Comparison of ENCODE assay signal across 26 cellular contexts in the genomic region with DNA sequence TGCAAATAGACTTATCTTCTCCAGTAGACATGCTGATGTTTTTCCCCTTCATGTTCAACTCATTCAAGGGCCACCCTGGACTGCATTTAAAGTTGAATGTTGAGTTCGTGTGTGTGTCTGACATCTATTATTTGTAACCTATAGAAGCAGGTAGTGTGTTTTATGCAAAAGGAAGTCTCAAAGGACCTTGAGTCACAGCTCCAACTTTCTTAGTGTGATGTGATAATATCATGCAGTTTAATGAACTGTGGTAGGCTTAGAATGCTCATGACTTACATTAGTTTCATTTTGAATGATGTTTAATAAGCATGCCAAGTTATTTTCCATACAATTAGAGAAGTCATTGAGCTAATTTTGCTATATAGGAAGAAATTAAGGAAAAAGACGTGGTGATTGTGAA.
DNase-seq lines count a peak whose midpoint lies in the region; ATAC-seq and TF ChIP-seq lines count a peak whose summit lies in the region.
"Had no signal": no experiment of that assay in that cellular context is flagged by ENCODE, and none has a peak within 500 bp of the region (broad histone marks: within the 10 kb centered on the region; RNA-seq: fewer than 3 reads in every experiment).

No MANE protein-coding gene starts in this region.

- no peak for DNase-seq in CD4-positive, alpha-beta T cell
- DNase-seq in epithelial cell of prostate (ENCODE audit: low read depth, low spot score) (no peak), DMS53 (lab: John Stamatoyannopoulos, UW) (no peak), RKO (ENCODE audit: low spot score) (no peak)
- DNase-seq: activated CD4-positive, alpha-beta T cell treated with anti-CD3 and anti-CD28 coated beads, Interleukin-2, amount 10 ng/mL, durations not matched to agents 7 days and 5 days; activated gamma-delta T cell treated with Interleukin-2 at 50 U/mL for 16 hours; activated naive CD8-positive, alpha-beta T cell treated with anti-CD3 and anti-CD28 coated beads, Interleukin-2, amount 50 U/mL, for 24 hours; activated T-cell treated with anti-CD3 and anti-CD28 coated beads, Interleukin-2, amount 50 U/mL, for 4 hours; CD8-positive, alpha-beta memory T cell; HCEC 1CT; hippocampal formation; left cardiac atrium; NCI-H1048; NCI-H1694; NCI-H748 treated with DMSO at 0.1 percent for 48 hours; T1000; transverse colon had no signal

- ATAC-seq in CD4-positive, alpha-beta T cell (ENCODE audit: poor library complexity), result no peak
- ATAC-seq in GM19043 (IDR thresholded peaks at IDR 0.05; ENCODE audit: low read depth, unreplicated experiment) (peak; percentile 39), HG03442 (IDR thresholded peaks at IDR 0.05; ENCODE audit: unreplicated experiment) (peak; percentile 48), GM18498 (IDR thresholded peaks at IDR 0.05; ENCODE audit: unreplicated experiment) (no peak), GM21515 (IDR thresholded peaks at IDR 0.05; ENCODE audit: unreplicated experiment) (no peak)
- ATAC-seq: activated naive CD8-positive, alpha-beta T cell treated with anti-CD3 and anti-CD28 coated beads, Interleukin-2, amount 50 U/mL, for 24 hours; activated T-cell treated with anti-CD3 and anti-CD28 coated beads, Interleukin-2, amount 50 U/mL, for 4 hours; left cardiac atrium; natural killer cell treated with Interleukin-12 subunit alpha and Interleukin-12 subunit beta and Interleukin-15 and Interleukin-18, amount 100 ng/mL, for 72 hours; stimulated activated effector memory CD8-positive, alpha-beta T cell treated with anti-CD3 and anti-CD28 coated beads, Interleukin-12 subunit alpha, Interleukin-12 subunit beta, amount 100 ng/mL, for 72 hours had no signal

- no peak for TF ChIP-seq CTCF in CD4-positive, alpha-beta T cell (IDR thresholded peaks at IDR 0.05)

- POLR2A ChIA-PET in CD4-positive, alpha-beta T cell (lab: Charles Lee), result interaction anchor here (0.6 to 1.2 kb wide), 5 partner anchors 14 to 173 kb away, joined by 3 read pairs; no protein-coding TSS in a partner anchor

- no peaks in the 10 kb centered on the region for H3K27me3 Mint-ChIP-seq in CD4-positive, alpha-beta T cell
- H3K27me3 Mint-ChIP-seq: activated CD4-positive, alpha-beta T cell treated with anti-CD3 and anti-CD28 coated beads, Interleukin-2, amount 10 ng/mL, durations not matched to agents 7 days and 5 days; activated naive CD8-positive, alpha-beta T cell treated with anti-CD3 and anti-CD28 coated beads, Interleukin-2, amount 50 U/mL, for 24 hours; B cell; IgD-negative memory B cell; natural killer cell treated with Interleukin-12 subunit alpha and Interleukin-12 subunit beta and Interleukin-15 and Interleukin-18, amount 100 ng/mL, for 72 hours had no signal

- no peak overlapping the region for H3K4me3 Mint-ChIP-seq in CD4-positive, alpha-beta T cell
- H3K4me3 Mint-ChIP-seq: activated CD4-positive, alpha-beta T cell treated with anti-CD3 and anti-CD28 coated beads, Interleukin-2, amount 10 ng/mL, durations not matched to agents 7 days and 5 days; activated naive CD8-positive, alpha-beta T cell treated with anti-CD3 and anti-CD28 coated beads, Interleukin-2, amount 50 U/mL, for 24 hours; activated T-cell treated with anti-CD3 and anti-CD28 coated beads, Interleukin-2, amount 50 U/mL, for 4 hours; B cell; CD8-positive, alpha-beta memory T cell; natural killer cell treated with Interleukin-12 subunit alpha and Interleukin-12 subunit beta and Interleukin-15 and Interleukin-18, amount 100 ng/mL, for 72 hours; stimulated activated effector memory CD8-positive, alpha-beta T cell treated with anti-CD3 and anti-CD28 coated beads, Interleukin-12 subunit alpha, Interleukin-12 subunit beta, amount 100 ng/mL, for 72 hours had no signal

- peak overlapping the region; percentile 16 for H3K27ac Mint-ChIP-seq in CD4-positive, alpha-beta T cell
- H3K27ac Mint-ChIP-seq: activated CD4-positive, alpha-beta T cell treated with anti-CD3 and anti-CD28 coated beads, Interleukin-2, amount 10 ng/mL, durations not matched to agents 7 days and 5 days; B cell; CD8-positive, alpha-beta memory T cell; IgD-negative memory B cell; natural killer cell treated with Interleukin-12 subunit alpha and Interleukin-12 subunit beta and Interleukin-15 and Interleukin-18, amount 100 ng/mL, for 72 hours; stimulated activated effector memory CD8-positive, alpha-beta T cell treated with anti-CD3 and anti-CD28 coated beads, Interleukin-12 subunit alpha, Interleukin-12 subunit beta, amount 100 ng/mL, for 72 hours had no signal

- H3K36me3 Mint-ChIP-seq in CD4-positive, alpha-beta T cell (ENCODE audit: low read depth), result no peaks in the 10 kb centered on the region
- H3K36me3 Mint-ChIP-seq: CD8-positive, alpha-beta memory T cell; natural killer cell treated with Interleukin-12 subunit alpha and Interleukin-12 subunit beta and Interleukin-15 and Interleukin-18, amount 100 ng/mL, for 72 hours; stimulated activated effector memory CD8-positive, alpha-beta T cell treated with anti-CD3 and anti-CD28 coated beads, Interleukin-12 subunit alpha, Interleukin-12 subunit beta, amount 100 ng/mL, for 72 hours had no signal

- H3K27ac ChIP-seq in CD4-positive, alpha-beta T cell (ENCODE audit: low read depth, low read length), result no peak overlapping the region
- H3K27ac ChIP-seq in epithelial cell of prostate, result peak overlapping the region; percentile 75
- H3K27ac ChIP-seq: SJSA1, transverse colon had no signal

- H3K4me1 Mint-ChIP-seq in CD4-positive, alpha-beta T cell (ENCODE audit: low read depth), result peaks cover 53% of the 10 kb centered on the region

- CTCF ChIA-PET in CD4-positive, alpha-beta T cell (lab: Charles Lee), result no interaction called here

- no peaks in the 10 kb centered on the region for H3K9me3 ChIP-seq in CD4-positive, alpha-beta T cell (ENCODE audit: control insufficient read depth, low read length)
- H3K9me3 ChIP-seq: SJSA1, transverse colon had no signal

- intact Hi-C loops in CD4-positive, alpha-beta T cell (cut with DNase I, micrococcal nuclease), result no loop called here

- no peaks in the 10 kb centered on the region for H3K9me3 Mint-ChIP-seq in CD4-positive, alpha-beta T cell
- H3K9me3 Mint-ChIP-seq: activated naive CD8-positive, alpha-beta T cell treated with anti-CD3 and anti-CD28 coated beads, Interleukin-2, amount 50 U/mL, for 24 hours; activated T-cell treated with anti-CD3 and anti-CD28 coated beads, Interleukin-2, amount 50 U/mL, for 4 hours; CD8-positive, alpha-beta memory T cell; IgD-negative memory B cell; stimulated activated effector memory CD8-positive, alpha-beta T cell treated with anti-CD3 and anti-CD28 coated beads, Interleukin-12 subunit alpha, Interleukin-12 subunit beta, amount 100 ng/mL, for 72 hours had no signal

- H3K27me3 ChIP-seq in CD4-positive, alpha-beta T cell (ENCODE audit: control insufficient read depth, insufficient read depth, low read length), result no peaks in the 10 kb centered on the region
- H3K27me3 ChIP-seq: SJSA1, transverse colon had no signal

Comparison
In these comparisons a context has a peak if more than half of its experiments do, and no peak if none do; other contexts are left out.
1. ATAC-seq: peak in GM19043 (single experiment) and HG03442 (single experiment); none in CD4-positive, alpha-beta T cell (single experiment), GM18498 (single experiment) and GM21515 (single experiment).